Comparison of ENCODE assay signal across 8 cellular contexts in genomic region chr6:138773177-138774091, GRCh38. TPM values are rescaled to one million over a fixed set of nuclear protein-coding genes. Genes with fewer than 3 reads are reported as not detected.
DNase-seq lines count a peak whose midpoint lies in the region; ATAC-seq and TF ChIP-seq lines count a peak whose summit lies in the region.

TSS of gene CCDC28A (plus strand) at chr6:138773769. CDS start at chr6:138776121, 2,352 bp downstream.

- CTCF ChIA-PET in CD8-positive, alpha-beta T cell (lab: Charles Lee), result interaction anchor here (0.6 to 1.5 kb wide), 7 partner anchors 10 to 658 kb away, joined by 3 to 6 read pairs (median 3); no protein-coding TSS in a partner anchor

- H3K27me3 ChIP-seq in CD8-positive, alpha-beta T cell (ENCODE audit: insufficient read depth, low read length), result no peaks in the 10 kb centered on the region
- no peaks in the 10 kb centered on the region for H3K27me3 ChIP-seq in lower lobe of right lung (ENCODE audit: low read depth)

- intact Hi-C loops in CD8-positive, alpha-beta T cell (cut with DNase I, micrococcal nuclease), result loop anchor here (1.0 to 10.0 kb wide), 13 partner anchors 214 to 1556 kb away; partner anchors contain the start of genes HECA (in 2 of the 2), IFNGR1 (in 2 of the 2), REPS1 (in 2 of the 2) and ABRACL (in 1 of the 2)
- intact Hi-C loops in lower lobe of right lung (cut with DNase I), result no loop called here

- H3K4me3 Mint-ChIP-seq in CD8-positive, alpha-beta T cell, result peak within 1 kb of the TSS; percentile 100

- no peaks in the 10 kb centered on the region for H3K36me3 ChIP-seq in CD8-positive, alpha-beta T cell (ENCODE audit: insufficient read depth, low read length)
- peaks cover 27% of the 10 kb centered on the region for H3K36me3 ChIP-seq in lower lobe of right lung

- POLR2A ChIA-PET in CD8-positive, alpha-beta T cell (lab: Charles Lee), result interaction anchor here (0.5 to 2.9 kb wide), 6 partner anchors 256 to 1258 kb away, joined by 3 to 34 read pairs (median 3); partner anchors contain the start of genes CITED2 and HEBP2

- H3K9me3 Mint-ChIP-seq in CD8-positive, alpha-beta T cell, result no peaks in the 10 kb centered on the region

- H3K27ac Mint-ChIP-seq in CD8-positive, alpha-beta T cell, result peak within 1 kb of the TSS; percentile 100

- peaks cover 19% of the 10 kb centered on the region for H3K4me1 ChIP-seq in CD8-positive, alpha-beta T cell (ENCODE audit: insufficient read depth, low read length)
- H3K4me1 ChIP-seq in lower lobe of right lung, result peaks cover 19% of the 10 kb centered on the region

- H3K4me1 Mint-ChIP-seq in CD8-positive, alpha-beta T cell (ENCODE audit: low read depth), result peaks cover 33% of the 10 kb centered on the region

- no peaks in the 10 kb centered on the region for H3K9me3 ChIP-seq in CD8-positive, alpha-beta T cell (ENCODE audit: low read length)
- H3K9me3 ChIP-seq in lower lobe of right lung, result no peaks in the 10 kb centered on the region

- no peak for TF ChIP-seq CTCF in CD8-positive, alpha-beta T cell (IDR thresholded peaks at IDR 0.05)
- no peak for TF ChIP-seq CTCF in lower lobe of right lung (IDR thresholded peaks at IDR 0.05)

- H3K36me3 Mint-ChIP-seq in CD8-positive, alpha-beta T cell, result peaks cover 33% of the 10 kb centered on the region

- ATAC-seq in CD8-positive, alpha-beta T cell, result peak; percentile 84
- peak; percentile 95 for ATAC-seq in GM19467 (IDR thresholded peaks at IDR 0.05; ENCODE audit: unreplicated experiment)
- ATAC-seq in lower lobe of right lung, result peak; percentile 97 to 99

- peak; percentile 87 to 97 (median 90) for DNase-seq in CD8-positive, alpha-beta T cell
- DNase-seq in HS-27A (ENCODE audit: low read depth) (peak; percentile 92), NK-92 (lab: John Stamatoyannopoulos, UW; ENCODE audit: unreplicated experiment) (peak; percentile 81), lower lobe of right lung (peak; percentile 96)
- DNase-seq in activated CD8-positive, alpha-beta memory T cell treated with anti-CD3 and anti-CD28 coated beads for 1 hour (ENCODE audit: extremely low read depth in 1 of 2, low read depth in 1 of 2), result peak; percentile 83 to 86
- DNase-seq in effector CD4-positive, alpha-beta T cell, result peak; percentile 96
- DNase-seq in stimulated activated CD4-positive, alpha-beta T cell treated with anti-CD3 and anti-CD28 coated beads, TNF-alpha, amount 100 ng/mL, for 24 hours (ENCODE audit: low read depth in 3 of 3), result peak; percentile 77 to 94 (median 89)

- H3K27ac ChIP-seq in CD8-positive, alpha-beta T cell (ENCODE audit: low read depth, low read length), result peak within 1 kb of the TSS; percentile 88
- H3K27ac ChIP-seq in lower lobe of right lung, result peak within 1 kb of the TSS; percentile 97

- H3K27me3 Mint-ChIP-seq in CD8-positive, alpha-beta T cell (ENCODE audit: low read depth), result no peaks in the 10 kb centered on the region

- peak within 1 kb of the TSS; percentile 90 for H3K4me3 ChIP-seq in CD8-positive, alpha-beta T cell (ENCODE audit: low read depth, low read length)
- peak within 1 kb of the TSS; percentile 91 for H3K4me3 ChIP-seq in lower lobe of right lung

RNA-seq across cellular contexts. Expression of gene CCDC28A, which starts in this region (rescaled TPM):
- 10 to 100 TPM; 38.2 to 39.4 TPM for total RNA-seq in CD8-positive, alpha-beta T cell
- 30.8 TPM for total RNA-seq in lower lobe of right lung

Comparison
In these comparisons a context has a peak if more than half of its experiments do, and no peak if none do; other contexts are left out.
1. Peak in every context shown above with its lines: DNase-seq, ATAC-seq, H3K4me3 ChIP-seq and H3K27ac ChIP-seq.